Comparison of ENCODE assay signal across 19 cellular contexts in the genomic region with DNA sequence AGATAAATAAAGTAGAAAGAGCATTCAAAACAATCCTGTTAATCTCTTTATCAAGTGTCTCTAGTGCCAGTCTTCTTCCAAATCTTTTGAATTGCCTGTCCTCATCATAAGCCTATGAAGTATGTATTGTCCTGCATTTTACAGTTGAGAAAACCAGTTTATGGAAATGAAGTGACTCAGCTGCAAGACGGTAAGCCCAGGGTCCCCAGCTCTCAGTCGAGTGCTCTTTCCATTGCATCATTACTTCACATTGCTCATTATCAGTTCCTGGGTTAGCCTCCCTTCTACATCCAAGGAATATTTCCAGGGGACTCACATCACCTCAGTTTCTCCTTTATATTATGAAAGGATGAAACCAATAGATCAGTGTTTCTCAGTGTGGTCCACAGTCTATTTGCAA. TPM values are rescaled to one million over a fixed set of nuclear protein-coding genes. Genes with fewer than 3 reads are reported as not detected.
"Had no signal": no experiment of that assay in that cellular context is flagged by ENCODE, and none has a peak within 500 bp of the region (broad histone marks: within the 10 kb centered on the region; RNA-seq: fewer than 3 reads in every experiment).

No MANE protein-coding gene starts in this region.

- ATAC-seq: activated CD8-positive, alpha-beta T cell treated with anti-CD3 and anti-CD28 coated beads for 36 hours; activated T-cell treated with anti-CD3 and anti-CD28 coated beads, Interleukin-2, amount 50 U/mL, for 4 hours; effector memory CD8-positive, alpha-beta T cell; gastroesophageal sphincter; heart left ventricle; stimulated activated naive CD8-positive, alpha-beta T cell treated with anti-CD3 and anti-CD28 coated beads, Interleukin-15, amount 100 ng/mL, for 72 hours; T-cell had no signal

- H3K4me3 Mint-ChIP-seq: activated CD4-positive, alpha-beta T cell treated with anti-CD3 and anti-CD28 coated beads, Interleukin-2, amount 10 ng/mL, durations not matched to agents 24 days and 14 days; activated CD8-positive, alpha-beta T cell treated with anti-CD3 and anti-CD28 coated beads for 36 hours; activated T-cell treated with anti-CD3 and anti-CD28 coated beads, Interleukin-2, amount 50 U/mL, for 4 hours; effector memory CD8-positive, alpha-beta T cell; memory B cell; stimulated activated naive CD8-positive, alpha-beta T cell treated with anti-CD3 and anti-CD28 coated beads, Interleukin-15, amount 100 ng/mL, for 72 hours; T-cell had no signal

- DNase-seq: activated CD4-positive, alpha-beta T cell treated with anti-CD3 and anti-CD28 coated beads, Interleukin-2, amount 10 ng/mL, durations not matched to agents 24 days and 14 days; activated CD8-positive, alpha-beta T cell treated with anti-CD3 and anti-CD28 coated beads for 36 hours; activated effector memory CD4-positive, alpha-beta T cell treated with Interleukin-2 at 50 U/mL for 16 hours; activated naive CD4-positive, alpha-beta T cell treated with anti-CD3 and anti-CD28 coated beads, Interleukin-2, amount 50 U/mL, for 16 hours; activated T-cell treated with anti-CD3 and anti-CD28 coated beads, Interleukin-2, amount 50 U/mL, for 4 hours; effector memory CD8-positive, alpha-beta T cell; heart left ventricle; left ventricle myocardium inferior; occipital lobe; posterior cingulate gyrus; stimulated activated naive CD8-positive, alpha-beta T cell treated with anti-CD3 and anti-CD28 coated beads, Interleukin-15, amount 100 ng/mL, for 72 hours; T-cell; upper lobe of left lung had no signal

- H3K27me3 ChIP-seq: ascending aorta, cardiac muscle cell, gastroesophageal sphincter, heart left ventricle, suprapubic skin, upper lobe of left lung had no signal

- H3K36me3 ChIP-seq: ascending aorta, cardiac muscle cell, gastroesophageal sphincter, heart left ventricle, left ventricle myocardium inferior, suprapubic skin, upper lobe of left lung had no signal

- H3K36me3 Mint-ChIP-seq: T-cell had no signal

- H3K9me3 ChIP-seq: suprapubic skin had no signal

- H3K27ac Mint-ChIP-seq: activated CD4-positive, alpha-beta T cell treated with anti-CD3 and anti-CD28 coated beads, Interleukin-2, amount 10 ng/mL, durations not matched to agents 24 days and 14 days; activated CD8-positive, alpha-beta T cell treated with anti-CD3 and anti-CD28 coated beads for 36 hours; effector memory CD8-positive, alpha-beta T cell; memory B cell; stimulated activated naive CD8-positive, alpha-beta T cell treated with anti-CD3 and anti-CD28 coated beads, Interleukin-15, amount 100 ng/mL, for 72 hours; T-cell had no signal

- H3K4me1 Mint-ChIP-seq: stimulated activated naive CD8-positive, alpha-beta T cell treated with anti-CD3 and anti-CD28 coated beads, Interleukin-15, amount 100 ng/mL, for 72 hours had no signal

- H3K27ac ChIP-seq: cardiac muscle cell, gastroesophageal sphincter, heart left ventricle, left ventricle myocardium inferior, suprapubic skin, upper lobe of left lung had no signal

- H3K4me3 ChIP-seq: ascending aorta, cardiac muscle cell, gastroesophageal sphincter, heart left ventricle, left ventricle myocardium inferior, suprapubic skin, upper lobe of left lung had no signal

RNA-seq across cellular contexts. Expression of a gene that starts 9.1 kb away (rescaled TPM):
- total RNA-seq: activated CD4-positive, alpha-beta T cell treated with anti-CD3 and anti-CD28 coated beads, Interleukin-2, amount 10 ng/mL, durations not matched to agents 24 days and 14 days; activated CD8-positive, alpha-beta T cell treated with anti-CD3 and anti-CD28 coated beads for 36 hours; activated T-cell treated with anti-CD3 and anti-CD28 coated beads, Interleukin-2, amount 50 U/mL, for 4 hours; cardiac muscle cell; occipital lobe; T-cell had no signal
- polyA plus RNA-seq: neural cell had no signal
